2 cellular contexts compared by ENCODE assay signal in genomic region chr3:135966349-135966695, GRCh38.
TF ChIP-seq lines count a peak whose summit lies in the region.

No MANE protein-coding gene starts in this region.

TF ChIP-seq in IMR-90, 13 proteins besides CTCF, POLR2A, EP300 and RAD21:
- TF ChIP-seq MAZ (IDR thresholded peaks at IDR 0.05; ENCODE audit: borderline replicate concordance, low read depth, low read length) = no peak
- no peak for TF ChIP-seq RCOR1 (IDR thresholded peaks at IDR 0.05; ENCODE audit: insufficient replicate concordance, low read length)
- no peak for TF ChIP-seq BHLHE40 (IDR thresholded peaks at IDR 0.05; ENCODE audit: low read depth, low read length)
- TF ChIP-seq USF2 (IDR thresholded peaks at IDR 0.05; ENCODE audit: low read depth, low read length) = no peak
- TF ChIP-seq, protein P1, sequence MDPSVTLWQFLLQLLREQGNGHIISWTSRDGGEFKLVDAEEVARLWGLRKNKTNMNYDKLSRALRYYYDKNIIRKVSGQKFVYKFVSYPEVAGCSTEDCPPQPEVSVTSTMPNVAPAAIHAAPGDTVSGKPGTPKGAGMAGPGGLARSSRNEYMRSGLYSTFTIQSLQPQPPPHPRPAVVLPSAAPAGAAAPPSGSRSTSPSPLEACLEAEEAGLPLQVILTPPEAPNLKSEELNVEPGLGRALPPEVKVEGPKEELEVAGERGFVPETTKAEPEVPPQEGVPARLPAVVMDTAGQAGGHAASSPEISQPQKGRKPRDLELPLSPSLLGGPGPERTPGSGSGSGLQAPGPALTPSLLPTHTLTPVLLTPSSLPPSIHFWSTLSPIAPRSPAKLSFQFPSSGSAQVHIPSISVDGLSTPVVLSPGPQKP (IDR thresholded peaks at IDR 0.05; ENCODE audit: borderline replicate concordance, low read depth, low read length) = no peak
- no peak for TF ChIP-seq SMC3 (IDR thresholded peaks at IDR 0.05; ENCODE audit: low read depth, low read length)
- no peak for TF ChIP-seq CEBPB (IDR thresholded peaks at IDR 0.05; ENCODE audit: low read depth, low read length)
- no peak for TF ChIP-seq MAFK (IDR thresholded peaks at IDR 0.05; ENCODE audit: low read depth, low read length)
- no peak for TF ChIP-seq CHD1 (IDR thresholded peaks at IDR 0.05; ENCODE audit: low read depth, low read length)

TF ChIP-seq in HepG2, 621 proteins besides CTCF, POLR2A, EP300 and RAD21:
- TF ChIP-seq MEIS1 (CRISPR knock-in tag; IDR thresholded peaks at IDR 0.05; ENCODE audit: borderline replicate concordance) = no peak
- peak; percentile 49; the same call in 1 of the 2 replicates for TF ChIP-seq EZH2 (conservative IDR thresholded peaks at IDR 0.05; ENCODE audit: low read depth, low read length)
- TF ChIP-seq ZNF263 (CRISPR knock-in tag; IDR thresholded peaks at IDR 0.05) = peak; percentile 90
- no peak for TF ChIP-seq HDAC6 (IDR thresholded peaks at IDR 0.05; ENCODE audit: low read depth, low read length)
- TF ChIP-seq TBX2 (CRISPR knock-in tag; IDR thresholded peaks at IDR 0.05; ENCODE audit: borderline replicate concordance) = no peak
- no peak for TF ChIP-seq GLI4 (CRISPR knock-in tag; IDR thresholded peaks at IDR 0.05; ENCODE audit: borderline replicate concordance)
- no peak for TF ChIP-seq FOXM1 (CRISPR knock-in tag; IDR thresholded peaks at IDR 0.05)
- TF ChIP-seq RARA (CRISPR knock-in tag; IDR thresholded peaks at IDR 0.05) = no peak
- TF ChIP-seq ZNF687 (CRISPR knock-in tag; IDR thresholded peaks at IDR 0.05) = 0 out of 2 replicates have a peak, but pooled peaks have one; percentile 4
